Comparison of ENCODE assay signal across 8 cellular contexts in the genomic region with DNA sequence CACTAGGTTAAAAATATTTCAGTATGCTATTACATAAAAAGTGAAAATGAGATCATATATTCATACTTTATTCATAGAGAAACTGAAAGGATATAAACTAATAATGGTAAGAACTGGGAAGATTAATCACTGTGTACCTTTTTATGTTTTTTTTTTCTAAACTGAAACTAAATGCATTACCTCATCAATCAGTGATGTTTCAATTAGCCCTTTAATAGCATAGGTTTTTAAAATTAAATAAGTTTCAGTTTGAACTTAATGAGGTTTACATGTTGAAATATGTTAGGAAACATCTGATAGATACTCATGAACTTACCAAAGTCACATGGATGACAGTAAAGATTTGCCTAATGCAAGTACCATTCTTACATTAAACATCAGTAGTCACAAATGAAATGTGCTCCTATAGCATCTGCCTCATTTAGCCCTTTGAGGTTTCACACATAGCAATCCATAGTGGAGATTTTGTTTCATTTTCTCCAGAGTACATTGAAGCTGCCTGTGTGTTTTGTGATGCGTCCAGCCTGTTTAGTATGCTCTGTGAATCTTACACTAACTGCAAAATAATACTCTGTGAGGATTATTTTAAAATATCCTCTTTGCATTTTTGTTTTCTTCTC. TPM values are rescaled to one million over a fixed set of nuclear protein-coding genes. Genes with fewer than 3 reads are reported as not detected.
DNase-seq lines count a peak whose midpoint lies in the region; ATAC-seq and TF ChIP-seq lines count a peak whose summit lies in the region.

No MANE protein-coding gene starts in this region.

- intact Hi-C loops in natural killer cell (cut with micrococcal nuclease): loop anchor here (1.0 kb wide), 1 partner anchor 8 kb away; no protein-coding TSS in a partner anchor

- H3K4me3 Mint-ChIP-seq in natural killer cell: peak overlapping the region; percentile 74

- TF ChIP-seq POLR2A in Peyer's patch (IDR thresholded peaks at IDR 0.05): no peak

- no peaks in the 10 kb centered on the region for H3K9me3 ChIP-seq in Peyer's patch

- ATAC-seq in GM18502 (IDR thresholded peaks at IDR 0.05; ENCODE audit: poor library complexity, unreplicated experiment) (peak; percentile 37), HG02610 (IDR thresholded peaks at IDR 0.05; ENCODE audit: unreplicated experiment) (peak; percentile 49), natural killer cell (peak; percentile 58 to 76 (median 58))
- ATAC-seq in activated naive CD4-positive, alpha-beta T cell treated with anti-CD3 and anti-CD28 coated beads, Interleukin-2, amount 50 U/mL, for 72 hours: peak; percentile 75 to 83

- DNase-seq in activated naive CD4-positive, alpha-beta T cell treated with anti-CD3 and anti-CD28 coated beads, Interleukin-2, amount 50 U/mL, for 72 hours (ENCODE audit: low spot score in 2 of 2): no peak
- no peak for DNase-seq in natural killer cell
- no peak for DNase-seq in GDM1 (lab: John Stamatoyannopoulos, UW)
- DNase-seq in KBM-7: no peak
- DNase-seq in Peyer's patch: no peak
- DNase-seq in NK-92 treated with Interleukin-12 subunit alpha and Interleukin-12 subunit beta, amount 100 ng/mL, for 24 hours (lab: John Stamatoyannopoulos, UW): no peak

- peaks cover 0 to 13% of the 10 kb centered on the region in 2 donors for H3K36me3 Mint-ChIP-seq in activated naive CD4-positive, alpha-beta T cell treated with anti-CD3 and anti-CD28 coated beads, Interleukin-2, amount 50 U/mL, for 72 hours
- no peaks in the 10 kb centered on the region for H3K36me3 Mint-ChIP-seq in natural killer cell

- H3K27ac Mint-ChIP-seq in activated naive CD4-positive, alpha-beta T cell treated with anti-CD3 and anti-CD28 coated beads, Interleukin-2, amount 50 U/mL, for 72 hours: peak overlapping the region; percentile 84 to 97
- H3K27ac Mint-ChIP-seq in natural killer cell: peak overlapping the region; percentile 93 to 95

- no peaks in the 10 kb centered on the region for H3K36me3 ChIP-seq in Peyer's patch

- peak overlapping the region in 2 of 4 donors; percentile 16 to 69 for H3K27ac ChIP-seq in Peyer's patch

- H3K4me3 ChIP-seq in Peyer's patch: no peak overlapping the region

- peaks cover 0 to 21% (median 9%) of the 10 kb centered on the region in 4 donors for H3K4me1 ChIP-seq in Peyer's patch

- no peaks in the 10 kb centered on the region for H3K27me3 Mint-ChIP-seq in natural killer cell (ENCODE audit: low read depth in 2 of 2)

- peaks cover 84 to 87% of the 10 kb centered on the region in 2 donors for H3K4me1 Mint-ChIP-seq in natural killer cell

- TF ChIP-seq CTCF in natural killer cell (IDR thresholded peaks at IDR 0.05) (no peak), Peyer's patch (IDR thresholded peaks at IDR 0.05) (no peak)

- H3K9me3 Mint-ChIP-seq in activated naive CD4-positive, alpha-beta T cell treated with anti-CD3 and anti-CD28 coated beads, Interleukin-2, amount 50 U/mL, for 72 hours: no peaks in the 10 kb centered on the region
- H3K9me3 Mint-ChIP-seq in natural killer cell: no peaks in the 10 kb centered on the region

- no peaks in the 10 kb centered on the region for H3K27me3 ChIP-seq in Peyer's patch

- in situ Hi-C loops in KBM-7 (cut with MboI; ENCODE audit: low pct_unique_long_range_greater_than_20kb, low sequenced_read_pairs): no loop called here

RNA-seq across cellular contexts. Expression of a gene that starts 8.9 kb away (rescaled TPM):
- total RNA-seq in activated naive CD4-positive, alpha-beta T cell treated with anti-CD3 and anti-CD28 coated beads, Interleukin-2, amount 50 U/mL, for 72 hours: 10 to 100 TPM; 65.2 to 66.6 TPM
- total RNA-seq in natural killer cell: 100 to 1,000 TPM; 159 to 283 (median 207) TPM
- 10 to 100 TPM; 16.5 to 50.3 (median 21.2) TPM for total RNA-seq in Peyer's patch
